ENCODE assay signal across 8 cellular contexts in genomic region chr21:33894736-33895288, GRCh38. TPM values are rescaled to one million over a fixed set of nuclear protein-coding genes. Genes with fewer than 3 reads are reported as not detected.
DNase-seq lines count a peak whose midpoint lies in the region; ATAC-seq and TF ChIP-seq lines count a peak whose summit lies in the region.

No MANE protein-coding gene starts in this region.

- peak; percentile 84 for DNase-seq in AG10803 (ENCODE audit: low read depth)
- peak; percentile 91 to 93 for DNase-seq in HAP-1 (ENCODE audit: low spot score in 2 of 2)
- DNase-seq in NCI-H524 treated with DMSO at 0.1 percent for 48 hours (lab: John Stamatoyannopoulos, UW), result peak; percentile 44
- peak; percentile 63 to 65 for DNase-seq in activated CD4-positive, alpha-beta T cell treated with anti-CD3 and anti-CD28 coated beads, Interleukin-2, amount 50 U/mL, for 4 hours
- DNase-seq in dorsolateral prefrontal cortex, result peak; percentile 49 to 84 (median 78)
- peak; percentile 66 for DNase-seq in lung (ENCODE audit: low spot score)
- DNase-seq in stimulated activated CD4-positive, alpha-beta T cell treated with anti-CD3 and anti-CD28 coated beads, Interleukin-4, amount 100 ng/mL, for 48 hours (ENCODE audit: low read depth in 2 of 2), result peak; percentile 60 to 61

- no peak for TF ChIP-seq POLR2A in GM18505 (IDR thresholded peaks at IDR 0.05; ENCODE audit: borderline replicate concordance, extremely low read depth, insufficient read depth, insufficient read length)

- peak; percentile 88 for ATAC-seq in lung (ENCODE audit: insufficient read depth, low FRiP score)
- ATAC-seq in GM18505 (IDR thresholded peaks at IDR 0.05; ENCODE audit: unreplicated experiment), result no peak

- H3K4me1 ChIP-seq in HAP-1 (peaks cover 9% of the 10 kb centered on the region), lung (ENCODE audit: control insufficient read depth in 2 of 2, insufficient read depth in 2 of 2, low read length in 2 of 2) (no peaks in the 10 kb centered on the region)

- no peaks in the 10 kb centered on the region for H3K27me3 ChIP-seq in HAP-1 (ENCODE audit: low read depth)
- no peaks in the 10 kb centered on the region for H3K27me3 ChIP-seq in dorsolateral prefrontal cortex
- no peaks in the 10 kb centered on the region for H3K27me3 ChIP-seq in lung (ENCODE audit: control insufficient read depth, insufficient read depth)

- TF ChIP-seq CTCF in AG10803 (conservative IDR thresholded peaks at IDR 0.05; ENCODE audit: low read length) (peak; percentile 88), dorsolateral prefrontal cortex (IDR thresholded peaks at IDR 0.05 in 54 of 56, conservative IDR thresholded peaks at IDR 0.05 in 2 of 56; ENCODE audit: low read depth in 1 of 56, partially characterized antibody in 56 of 56) (peak in 55 of 56 donors; percentile 8 to 73 (median 53)), lung (IDR thresholded peaks at IDR 0.05; ENCODE audit: control extremely low read depth, extremely low read depth) (no peak)

- 4 to 5% methylated on average over 20 of the region's 20 CpGs for WGBS in lung, 2 donors

- H3K27ac ChIP-seq in dorsolateral prefrontal cortex, result peak overlapping the region in 16 of 59 donors; percentile 0 to 79 (median 22)
- H3K27ac ChIP-seq in lung (ENCODE audit: low read depth in 1 of 2, low read length in 1 of 2), result no peak overlapping the region

- intact Hi-C loops in dorsolateral prefrontal cortex (cut with DNase I), result loop anchor here in 1 of 2 donors (10.0 kb wide), 1 partner anchor 250 kb away; the partner anchor contains the start of genes CRYZL1 and ITSN1

- peak overlapping the region; percentile 50 for H3K4me3 ChIP-seq in AG10803 (ENCODE audit: low read length)
- no peak overlapping the region for H3K4me3 ChIP-seq in HAP-1
- H3K4me3 ChIP-seq in dorsolateral prefrontal cortex, result peak overlapping the region in 58 of 59 donors; percentile 2 to 60 (median 42)
- no peak overlapping the region for H3K4me3 ChIP-seq in lung

- H3K9me3 ChIP-seq in HAP-1 (no peaks in the 10 kb centered on the region), lung (ENCODE audit: control insufficient read depth in 2 of 2, insufficient read depth in 1 of 2, low read length in 1 of 2) (no peaks in the 10 kb centered on the region)

- H3K36me3 ChIP-seq in HAP-1 (replicated peaks) (no peaks in the 10 kb centered on the region; the same call in 1 of the 2 replicates), lung (ENCODE audit: control insufficient read depth in 2 of 2, insufficient read depth in 2 of 2, low read length in 2 of 2) (peaks cover 0 to 2% of the 10 kb centered on the region in 2 donors)

- in situ Hi-C loops in HAP-1 (cut with MboI; ENCODE audit: low sequenced_read_pairs), result no loop called here

RNA-seq across cellular contexts. Expression of gene ATP5PO, which starts 20.8 kb away (rescaled TPM):
- total RNA-seq in dorsolateral prefrontal cortex (100 to 1,000 TPM; 104 to 254 (median 186) TPM), lung (100 to 1,000 TPM; 146 to 150 TPM)
- polyA plus RNA-seq in lung, result 100 to 1,000 TPM; 201 to 287 TPM

Comparison
In these comparisons a context has a peak if more than half of its experiments do, and no peak if none do; other contexts are left out.
1. H3K4me3 ChIP-seq: peak in AG10803 (single experiment) and dorsolateral prefrontal cortex (58 of 59); none in HAP-1 (single experiment) and lung (single experiment).
2. Peak in every context shown above with its lines, with median percentiles within 50 percentile points of each other: DNase-seq.